In genomic region chr19:55777528-55777927, GRCh38 we compare ENCODE assay signal across 12 cellular contexts. TPM values are rescaled to one million over a fixed set of nuclear protein-coding genes. Genes with fewer than 3 reads are reported as not detected.
A peak's percentile ranks its signal among the peaks of the same experiment; 100 is the strongest.
DNase-seq lines count a peak whose midpoint lies in the region; ATAC-seq, FAIRE-seq and TF ChIP-seq lines count a peak whose summit lies in the region.
"Had no signal": no experiment of that assay in that cellular context is flagged by ENCODE, and none has a peak within 500 bp of the region (broad histone marks: within the 10 kb centered on the region; RNA-seq: fewer than 3 reads in every experiment).

No MANE protein-coding gene starts in this region.

- H3K27me3 Mint-ChIP-seq in Caco-2 (ENCODE audit: insufficient read depth, unreplicated experiment), result peaks cover 22% of the 10 kb centered on the region

- no TSS peak for BruUV-seq in Caco-2 (replicated peaks; lab: Mats Ljungman, UMichigan)
- BruUV-seq in K562 (replicated peaks; lab: Mats Ljungman, UMichigan), result no TSS peak

- DNase-seq in Caco-2, result peak in 1 of 2 experiments; percentile 41
- peak; percentile 71 for DNase-seq in Daoy (ENCODE audit: low read depth)
- peak; percentile 21 to 78 for DNase-seq in NCI-H526 (lab: John Stamatoyannopoulos, UW)
- DNase-seq in K562 (ENCODE audit: extremely low read depth in 1 of 4, low spot score in 3 of 4), result peak; percentile 36 to 59 (median 39)
- no peak for DNase-seq in occipital lobe (lab: John Stamatoyannopoulos, UW)
- DNase-seq: activated B cell treated with CpG ODN at 0.5 μM for 24 hours, left cardiac atrium, Right ventricle myocardium superior had no signal

- no peaks in the 10 kb centered on the region for H3K9me1 ChIP-seq in K562 (ENCODE audit: control insufficient read depth, insufficient read depth, low read length)

- no peak overlapping the region for H2AFZ ChIP-seq in K562 (ENCODE audit: low read depth, low read length)

- no peaks in the 10 kb centered on the region for H3K4me1 Mint-ChIP-seq in Caco-2 (ENCODE audit: low read depth, unreplicated experiment)
- H3K4me1 Mint-ChIP-seq: activated B cell treated with CpG ODN at 0.5 μM for 24 hours had no signal

- no peak overlapping the region for H3K4me3 ChIP-seq in Caco-2 (ENCODE audit: low read depth, low read length)
- H3K4me3 ChIP-seq in K562, result no peak overlapping the region
- H3K4me3 ChIP-seq: thoracic aorta had no signal

- 0% methylated on average over 7 of the region's 7 CpGs for WGBS in K562 (ENCODE audit: insufficient coverage, low coverage, missing lambda C conversion rate)

- POLR2A ChIA-PET in Caco-2 (lab: Charles Lee), result no interaction called here
- POLR2A ChIA-PET in K562 (lab: Yijun Ruan, JAX), result interaction anchor here (0.6 kb wide), 2 partner anchors 153 to 231 kb away, joined by 3 read pairs; partner anchors contain the start of gene ZNF784

- H3K9me3 ChIP-seq in Caco-2, result no peaks in the 10 kb centered on the region
- H3K9me3 ChIP-seq in K562 (replicated peaks; ENCODE audit: control insufficient read depth, insufficient read depth, low read depth, low read length), result no peaks in the 10 kb centered on the region
- H3K9me3 ChIP-seq: thoracic aorta had no signal

- no peaks in the 10 kb centered on the region for H4K20me1 ChIP-seq in K562 (replicated peaks; ENCODE audit: control insufficient read depth, insufficient read depth, low read length)

- H3K27me3 ChIP-seq in Caco-2 (replicated peaks; ENCODE audit: control insufficient read depth, insufficient read depth, low read length) (no peaks in the 10 kb centered on the region), K562 (ENCODE audit: control insufficient read depth in 2 of 2, insufficient read depth in 2 of 2, low read length in 2 of 2) (peaks cover 8 to 34% of the 10 kb centered on the region in 2 experiments)

- H3K36me3 ChIP-seq in Caco-2 (ENCODE audit: control insufficient read depth, insufficient read depth, low read length) (no peaks in the 10 kb centered on the region), K562 (ENCODE audit: control insufficient read depth, insufficient read depth, low read length) (no peaks in the 10 kb centered on the region)
- H3K36me3 ChIP-seq: thoracic aorta had no signal

- TF ChIP-seq CTCF in Caco-2 (IDR thresholded peaks at IDR 0.05; ENCODE audit: insufficient read depth in 1 of 2, low read depth in 1 of 2, low read length in 1 of 2, severe bottlenecking in 1 of 2, unreplicated experiment in 1 of 2), result peak; percentile 25 to 38
- TF ChIP-seq CTCF in K562 (IDR thresholded peaks at IDR 0.05 in 2 of 3, conservative IDR thresholded peaks at IDR 0.05 in 1 of 3; ENCODE audit: insufficient read depth in 2 of 3, low read depth in 1 of 3, low read length in 3 of 3), result peak; percentile 69 to 83 (median 73)

- no peak for TF ChIP-seq POLR2A in K562 (conservative IDR thresholded peaks at IDR 0.05)

- TF ChIP-seq RAD21 in K562 (CRISPR knock-in tag; conservative IDR thresholded peaks at IDR 0.05 in 1 of 2, IDR thresholded peaks at IDR 0.05 in 1 of 2), result peak in 1 of 2 experiments; percentile 60; a peak in 2 of 4 replicates

- no peaks in the 10 kb centered on the region for H3K79me2 ChIP-seq in K562 (ENCODE audit: control insufficient read depth, insufficient read depth, low read length)

- no peak overlapping the region for H3K9ac ChIP-seq in K562 (ENCODE audit: insufficient read depth in 1 of 2, low read depth in 2 of 2, low read length in 2 of 2)

- H3K36me3 Mint-ChIP-seq in Caco-2 (ENCODE audit: insufficient read depth, unreplicated experiment), result no peaks in the 10 kb centered on the region
- H3K36me3 Mint-ChIP-seq: natural killer cell treated with Interleukin-12 subunit alpha and Interleukin-12 subunit beta and Interleukin-15 and Interleukin-18, amount 100 ng/mL, for 72 hours had no signal

- peak; percentile 80 for ATAC-seq in K562
- ATAC-seq in HG03039 (IDR thresholded peaks at IDR 0.05; ENCODE audit: unreplicated experiment), result no peak
- ATAC-seq in GM21528 (IDR thresholded peaks at IDR 0.05; ENCODE audit: low FRiP score, unreplicated experiment), result no peak
- ATAC-seq: left cardiac atrium; natural killer cell treated with Interleukin-12 subunit alpha and Interleukin-12 subunit beta and Interleukin-15 and Interleukin-18, amount 100 ng/mL, for 72 hours had no signal

- H3K27ac Mint-ChIP-seq in Caco-2 (ENCODE audit: unreplicated experiment), result no peak overlapping the region
- H3K27ac Mint-ChIP-seq: activated B cell treated with CpG ODN at 0.5 μM for 24 hours; natural killer cell treated with Interleukin-12 subunit alpha and Interleukin-12 subunit beta and Interleukin-15 and Interleukin-18, amount 100 ng/mL, for 72 hours had no signal

- H3K9me3 Mint-ChIP-seq in Caco-2 (ENCODE audit: unreplicated experiment), result no peaks in the 10 kb centered on the region
- H3K9me3 Mint-ChIP-seq: activated B cell treated with CpG ODN at 0.5 μM for 24 hours; natural killer cell treated with Interleukin-12 subunit alpha and Interleukin-12 subunit beta and Interleukin-15 and Interleukin-18, amount 100 ng/mL, for 72 hours had no signal

- CTCF ChIA-PET in Caco-2 (lab: Charles Lee) (interaction anchor here (1.0 kb wide), 1 partner anchor 32 kb away, joined by 3 read pairs; no protein-coding TSS in a partner anchor), K562 (lab: Yijun Ruan, JAX; ENCODE audit: low intra/inter-chr PET ratio) (interaction anchor here (0.6 kb wide), 1 partner anchor 475 kb away, joined by 3 read pairs; no protein-coding TSS in a partner anchor)

- H3K4me2 ChIP-seq in K562 (ENCODE audit: insufficient read depth, low read length), result no peak overlapping the region

- H3K27ac ChIP-seq in K562 (ENCODE audit: extremely low read depth, low read depth, low read length), result no peak overlapping the region
- H3K27ac ChIP-seq: thoracic aorta had no signal

- no peak for TF ChIP-seq EP300 in K562 (IDR thresholded peaks at IDR 0.05; ENCODE audit: low read length)

- H3K4me3 Mint-ChIP-seq in Caco-2 (ENCODE audit: unreplicated experiment), result no peak overlapping the region
- H3K4me3 Mint-ChIP-seq: activated B cell treated with CpG ODN at 0.5 μM for 24 hours; natural killer cell treated with Interleukin-12 subunit alpha and Interleukin-12 subunit beta and Interleukin-15 and Interleukin-18, amount 100 ng/mL, for 72 hours had no signal

- FAIRE-seq in K562 (lab: Jason Lieb, UNC), result peak; percentile 6

- intact Hi-C loops in Caco-2 (cut with micrococcal nuclease; ENCODE audit: unreplicated experiment) (no loop called here), K562 (cut with micrococcal nuclease) (loop anchor here (2.0 kb wide), 1 partner anchor 31 kb away; no protein-coding TSS in a partner anchor)

- H3K4me1 ChIP-seq in Caco-2 (no peaks in the 10 kb centered on the region), K562 (replicated peaks in 1 of 2; ENCODE audit: control insufficient read depth in 2 of 2, insufficient read depth in 2 of 2, low read length in 2 of 2) (no peaks in the 10 kb centered on the region)

- in situ Hi-C loops in K562 (cut with MboI), result no loop called here

RNA-seq across cellular contexts. Expression of gene RFPL4AL1, which starts 8.6 kb away (rescaled TPM):
- total RNA-seq in Caco-2 (2022) (not detected in 2 replicates), K562 (2014; rRNA removed) (not detected in 2 replicates), K562 (2014; rRNA removed; fragmentation: Illumina TruSeq; extraction: Trizol) (not detected in 2 replicates), K562 (2015; rRNA removed; fragmentation: Illumina TruSeq; extraction: Trizol) (0.18 TPM in 1 of 2 replicates, not detected in the other), K562 (2021) (not detected in 2 replicates), occipital lobe (not detected)
- total RNA-seq in Daoy (2014; rRNA removed; shearing (Covaris generic)), result 46.6 and 54.4 TPM in 2 replicates
- total RNA-seq in K562 (2011; cell fraction: chromatin; rRNA removed; ENCODE audit: low replicate concordance), result not detected in 2 replicates
- not detected in 2 replicates for total RNA-seq in K562 (2011; cell fraction: nucleolus; rRNA removed)
- not detected in 2 replicates for total RNA-seq in K562 (2011; cell fraction: nucleoplasm; rRNA removed)
- polyA plus RNA-seq in K562 (2011; rRNA removed) (not detected in 2 replicates), K562 (2014; fragmentation: Illumina TruSeq; extraction: Trizol) (not detected in 2 replicates), K562 (2014; fragmentation: Nextera tagmentation; extraction: Ambion mirVana) (under 1 TPM in 1 of 2 experiments, not detected in 1; 0.21 TPM), K562 (2014; rRNA removed) (not detected in 2 replicates)
- polyA plus RNA-seq in K562 (2011; cell fraction: cytosol; rRNA removed), result not detected in 2 replicates
- polyA plus RNA-seq in K562 (2011; cell fraction: nucleus; rRNA removed), result not detected in 2 replicates
- 0.25 TPM in 1 of 2 replicates, not detected in the other for polyA plus RNA-seq in K562 (2012)
- not detected in 2 replicates for polyA minus RNA-seq in K562 (2011; rRNA and poly(A)+ RNA removed)
- polyA minus RNA-seq in K562 (2011; cell fraction: cytosol; rRNA and poly(A)+ RNA removed), result not detected in 2 replicates
- polyA minus RNA-seq in K562 (2011; cell fraction: nucleus; rRNA and poly(A)+ RNA removed), result not detected in 2 replicates
- total RNA-seq: activated B cell treated with CpG ODN at 0.5 μM for 24 hours; left cardiac atrium; natural killer cell treated with Interleukin-12 subunit alpha and Interleukin-12 subunit beta and Interleukin-15 and Interleukin-18, amount 100 ng/mL, for 72 hours; Right ventricle myocardium superior; thoracic aorta had no signal

RNA-seq across cellular contexts. Expression of gene RFPL4A, which starts 18.6 kb away (rescaled TPM):
- total RNA-seq in Caco-2 (2022), result not detected in 2 replicates
- total RNA-seq in Daoy (2014; rRNA removed; shearing (Covaris generic)), result 64.2 and 89.1 TPM in 2 replicates
- not detected in 2 replicates for total RNA-seq in K562 (2011; cell fraction: chromatin; rRNA removed; ENCODE audit: low replicate concordance)
- not detected in 2 replicates for total RNA-seq in K562 (2011; cell fraction: nucleolus; rRNA removed)
- not detected in 2 replicates for total RNA-seq in K562 (2011; cell fraction: nucleoplasm; rRNA removed)
- total RNA-seq in K562 (2014; rRNA removed), result not detected in 2 replicates
- 0.15 TPM in 1 of 2 replicates, not detected in the other for total RNA-seq in K562 (2014; rRNA removed; fragmentation: Illumina TruSeq; extraction: Trizol)
- 0.19 and 0.22 TPM in 2 replicates for total RNA-seq in K562 (2015; rRNA removed; fragmentation: Illumina TruSeq; extraction: Trizol)
- 0.16 TPM in 1 of 2 replicates, not detected in the other for total RNA-seq in K562 (2021)
- polyA plus RNA-seq in K562 (2011; rRNA removed), result 0.24 TPM in 1 of 2 replicates, not detected in the other
- not detected in 2 replicates for polyA plus RNA-seq in K562 (2011; cell fraction: cytosol; rRNA removed)
- not detected in 2 replicates for polyA plus RNA-seq in K562 (2011; cell fraction: nucleus; rRNA removed)
- 0.17 and 0.76 TPM in 2 replicates for polyA plus RNA-seq in K562 (2012)
- 0.32 and 0.40 TPM in 2 replicates for polyA plus RNA-seq in K562 (2014; fragmentation: Illumina TruSeq; extraction: Trizol)
- polyA plus RNA-seq in K562 (2014; fragmentation: Nextera tagmentation; extraction: Ambion mirVana), result 1 to 10 TPM in 1 of 2 experiments, under 1 TPM in 1; 0.92 to 1.1 TPM
- polyA plus RNA-seq in K562 (2014; rRNA removed), result 0.13 and 0.28 TPM in 2 replicates
- not detected in 2 replicates for polyA minus RNA-seq in K562 (2011; rRNA and poly(A)+ RNA removed)
- polyA minus RNA-seq in K562 (2011; cell fraction: cytosol; rRNA and poly(A)+ RNA removed), result not detected in 2 replicates
- polyA minus RNA-seq in K562 (2011; cell fraction: nucleus; rRNA and poly(A)+ RNA removed), result not detected in 2 replicates
- not detected for total RNA-seq in occipital lobe
- total RNA-seq: activated B cell treated with CpG ODN at 0.5 μM for 24 hours; left cardiac atrium; natural killer cell treated with Interleukin-12 subunit alpha and Interleukin-12 subunit beta and Interleukin-15 and Interleukin-18, amount 100 ng/mL, for 72 hours; Right ventricle myocardium superior; thoracic aorta had no signal

RNA-seq across cellular contexts. Expression of gene NLRP9, which starts 39.3 kb away (rescaled TPM):
- not detected in 2 replicates for total RNA-seq in Caco-2 (2022)
- total RNA-seq in Daoy (2014; rRNA removed; shearing (Covaris generic)), result not detected in 2 replicates
- not detected in 2 replicates for total RNA-seq in K562 (2011; cell fraction: chromatin; rRNA removed; ENCODE audit: low replicate concordance)
- not detected in 2 replicates for total RNA-seq in K562 (2011; cell fraction: nucleolus; rRNA removed)
- not detected in 2 replicates for total RNA-seq in K562 (2011; cell fraction: nucleoplasm; rRNA removed)
- total RNA-seq in K562 (2014; rRNA removed), result not detected in 2 replicates
- total RNA-seq in K562 (2014; rRNA removed; fragmentation: Illumina TruSeq; extraction: Trizol), result not detected in 2 replicates
- total RNA-seq in K562 (2015; rRNA removed; fragmentation: Illumina TruSeq; extraction: Trizol), result not detected in 2 replicates
- total RNA-seq in K562 (2021), result not detected in 2 replicates
- not detected in 2 replicates for polyA plus RNA-seq in K562 (2011; rRNA removed)
- polyA plus RNA-seq in K562 (2011; cell fraction: cytosol; rRNA removed), result not detected in 2 replicates
- polyA plus RNA-seq in K562 (2011; cell fraction: nucleus; rRNA removed), result not detected in 2 replicates
- not detected in 2 replicates for polyA plus RNA-seq in K562 (2012)
- polyA plus RNA-seq in K562 (2014; fragmentation: Illumina TruSeq; extraction: Trizol), result not detected in 2 replicates
- polyA plus RNA-seq in K562 (2014; fragmentation: Nextera tagmentation; extraction: Ambion mirVana), result not detected
- not detected in 2 replicates for polyA plus RNA-seq in K562 (2014; rRNA removed)
- not detected in 2 replicates for polyA minus RNA-seq in K562 (2011; rRNA and poly(A)+ RNA removed)
- not detected in 2 replicates for polyA minus RNA-seq in K562 (2011; cell fraction: cytosol; rRNA and poly(A)+ RNA removed)
- polyA minus RNA-seq in K562 (2011; cell fraction: nucleus; rRNA and poly(A)+ RNA removed), result not detected in 2 replicates
- not detected for total RNA-seq in occipital lobe
- total RNA-seq: activated B cell treated with CpG ODN at 0.5 μM for 24 hours; left cardiac atrium; natural killer cell treated with Interleukin-12 subunit alpha and Interleukin-12 subunit beta and Interleukin-15 and Interleukin-18, amount 100 ng/mL, for 72 hours; Right ventricle myocardium superior; thoracic aorta had no signal

RNA-seq across cellular contexts. Expression of gene NLRP11, which starts 54.3 kb away (rescaled TPM):
- 0.26 and 0.43 TPM in 2 replicates for total RNA-seq in Caco-2 (2022)
- 4.1 and 5.1 TPM in 2 replicates for total RNA-seq in Daoy (2014; rRNA removed; shearing (Covaris generic))
- total RNA-seq in K562 (2011; cell fraction: chromatin; rRNA removed; ENCODE audit: low replicate concordance), result 0.25 TPM in 1 of 2 replicates, not detected in the other
- total RNA-seq in K562 (2011; cell fraction: nucleolus; rRNA removed), result 0.33 TPM in 1 of 2 replicates, not detected in the other
- 0.23 and 0.37 TPM in 2 replicates for total RNA-seq in K562 (2011; cell fraction: nucleoplasm; rRNA removed)
- total RNA-seq in K562 (2014; rRNA removed), result 0.04 TPM in 1 of 2 replicates, not detected in the other
- total RNA-seq in K562 (2014; rRNA removed; fragmentation: Illumina TruSeq; extraction: Trizol), result 0.19 and 0.22 TPM in 2 replicates
- total RNA-seq in K562 (2015; rRNA removed; fragmentation: Illumina TruSeq; extraction: Trizol), result 0.07 and 0.26 TPM in 2 replicates
- total RNA-seq in K562 (2021), result 0.07 and 0.16 TPM in 2 replicates
- polyA plus RNA-seq in K562 (2011; rRNA removed), result 0.03 and 0.07 TPM in 2 replicates
- polyA plus RNA-seq in K562 (2011; cell fraction: cytosol; rRNA removed), result 0.01 and 0.04 TPM in 2 replicates
- 0.09 TPM in 1 of 2 replicates, not detected in the other for polyA plus RNA-seq in K562 (2011; cell fraction: nucleus; rRNA removed)
- 0.12 and 0.44 TPM in 2 replicates for polyA plus RNA-seq in K562 (2012)
- 0.16 and 0.17 TPM in 2 replicates for polyA plus RNA-seq in K562 (2014; fragmentation: Illumina TruSeq; extraction: Trizol)
- polyA plus RNA-seq in K562 (2014; fragmentation: Nextera tagmentation; extraction: Ambion mirVana), result under 1 TPM; 0.11 to 0.29 TPM
- 0.13 and 0.18 TPM in 2 replicates for polyA plus RNA-seq in K562 (2014; rRNA removed)
- 0.06 and 0.14 TPM in 2 replicates for polyA minus RNA-seq in K562 (2011; rRNA and poly(A)+ RNA removed)
- polyA minus RNA-seq in K562 (2011; cell fraction: cytosol; rRNA and poly(A)+ RNA removed), result not detected in 2 replicates
- not detected in 2 replicates for polyA minus RNA-seq in K562 (2011; cell fraction: nucleus; rRNA and poly(A)+ RNA removed)
- total RNA-seq in occipital lobe, result not detected
- total RNA-seq: left cardiac atrium; natural killer cell treated with Interleukin-12 subunit alpha and Interleukin-12 subunit beta and Interleukin-15 and Interleukin-18, amount 100 ng/mL, for 72 hours; Right ventricle myocardium superior; thoracic aorta had no signal

RNA-seq across cellular contexts. Expression of gene NLRP4, which starts 58.8 kb away (rescaled TPM):
- total RNA-seq in Caco-2 (2022) (not detected in 2 replicates), K562 (2014; rRNA removed) (not detected in 2 replicates), K562 (2014; rRNA removed; fragmentation: Illumina TruSeq; extraction: Trizol) (0.04 TPM in 1 of 2 replicates, not detected in the other), K562 (2015; rRNA removed; fragmentation: Illumina TruSeq; extraction: Trizol) (0.14 and 0.30 TPM in 2 replicates), K562 (2021) (not detected in 2 replicates), occipital lobe (under 0.01 TPM)
- total RNA-seq in Daoy (2014; rRNA removed; shearing (Covaris generic)), result 0.60 and 0.80 TPM in 2 replicates
- total RNA-seq in K562 (2011; cell fraction: chromatin; rRNA removed; ENCODE audit: low replicate concordance), result 0.35 TPM in 1 of 2 replicates, not detected in the other
- total RNA-seq in K562 (2011; cell fraction: nucleolus; rRNA removed), result not detected in 2 replicates
- not detected in 2 replicates for total RNA-seq in K562 (2011; cell fraction: nucleoplasm; rRNA removed)
- polyA plus RNA-seq in K562 (2011; rRNA removed) (0.06 TPM in 1 of 2 replicates, not detected in the other), K562 (2014; fragmentation: Illumina TruSeq; extraction: Trizol) (0.04 TPM in 1 of 2 replicates, not detected in the other), K562 (2014; fragmentation: Nextera tagmentation; extraction: Ambion mirVana) (under 1 TPM in 1 of 2 experiments, not detected in 1; 0.07 TPM), K562 (2014; rRNA removed) (0.03 and 0.05 TPM in 2 replicates)
- 0.03 TPM in 1 of 2 replicates, not detected in the other for polyA plus RNA-seq in K562 (2011; cell fraction: cytosol; rRNA removed)
- polyA plus RNA-seq in K562 (2011; cell fraction: nucleus; rRNA removed), result not detected in 2 replicates
- polyA plus RNA-seq in K562 (2012), result 0.20 and 1.7 TPM in 2 replicates
- 0.45 TPM in 1 of 2 replicates, not detected in the other for polyA minus RNA-seq in K562 (2011; rRNA and poly(A)+ RNA removed)
- polyA minus RNA-seq in K562 (2011; cell fraction: cytosol; rRNA and poly(A)+ RNA removed), result not detected in 2 replicates
- not detected in 2 replicates for polyA minus RNA-seq in K562 (2011; cell fraction: nucleus; rRNA and poly(A)+ RNA removed)
- total RNA-seq: left cardiac atrium; natural killer cell treated with Interleukin-12 subunit alpha and Interleukin-12 subunit beta and Interleukin-15 and Interleukin-18, amount 100 ng/mL, for 72 hours; Right ventricle myocardium superior; thoracic aorta had no signal

Comparison
In these comparisons a context has a peak if more than half of its experiments do, and no peak if none do; other contexts are left out.
1. RNA of gene RFPL4AL1, which starts 8.6 kb away (total RNA-seq): 46.6 to 54.4 TPM in Daoy; not detected in Caco-2, 0.18 TPM in K562 and not detected in occipital lobe (single experiment); every median in the first group is over 10 times any median in the second.
2. RNA of gene RFPL4A, which starts 18.6 kb away (total RNA-seq): 64.2 to 89.1 TPM in Daoy; 0.15 to 0.22 TPM in K562, not detected in Caco-2 and not detected in occipital lobe (single experiment); every median in the first group is over 10 times any median in the second.